Comparison of ENCODE assay signal across 5 cellular contexts in the genomic region with DNA sequence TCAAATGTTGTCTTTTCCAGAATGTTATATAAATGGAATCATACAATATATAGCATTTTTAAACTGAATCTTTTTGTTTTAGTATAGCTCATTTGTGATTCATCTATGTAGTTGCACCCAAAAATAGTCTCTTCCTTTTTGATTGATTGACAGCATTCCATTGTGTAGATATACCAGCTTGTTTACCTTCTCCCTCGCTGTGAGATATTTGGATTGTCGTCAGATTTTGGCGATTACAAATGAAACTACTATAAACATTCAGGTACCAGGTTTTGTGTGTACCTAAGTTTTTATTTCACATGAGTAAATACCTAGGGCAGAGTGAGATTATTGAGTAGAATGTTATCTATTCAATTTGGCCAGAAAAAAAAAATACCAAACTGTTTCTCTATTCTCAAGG.
"Had no signal": no experiment of that assay in that cellular context is flagged by ENCODE, and none has a peak within 500 bp of the region (broad histone marks: within the 10 kb centered on the region; RNA-seq: fewer than 3 reads in every experiment).

No MANE protein-coding gene starts in this region.

- H2AFZ ChIP-seq: GM23338 had no signal

- DNase-seq: H9, HCEC 1CT, IMR-90 had no signal

- H3K4me3 ChIP-seq: GM23338, K562 had no signal

- ATAC-seq: GM23338, K562 had no signal

- H3K4me2 ChIP-seq: GM23338 had no signal
